Comparison of ENCODE assay signal across 9 cellular contexts in the genomic region with DNA sequence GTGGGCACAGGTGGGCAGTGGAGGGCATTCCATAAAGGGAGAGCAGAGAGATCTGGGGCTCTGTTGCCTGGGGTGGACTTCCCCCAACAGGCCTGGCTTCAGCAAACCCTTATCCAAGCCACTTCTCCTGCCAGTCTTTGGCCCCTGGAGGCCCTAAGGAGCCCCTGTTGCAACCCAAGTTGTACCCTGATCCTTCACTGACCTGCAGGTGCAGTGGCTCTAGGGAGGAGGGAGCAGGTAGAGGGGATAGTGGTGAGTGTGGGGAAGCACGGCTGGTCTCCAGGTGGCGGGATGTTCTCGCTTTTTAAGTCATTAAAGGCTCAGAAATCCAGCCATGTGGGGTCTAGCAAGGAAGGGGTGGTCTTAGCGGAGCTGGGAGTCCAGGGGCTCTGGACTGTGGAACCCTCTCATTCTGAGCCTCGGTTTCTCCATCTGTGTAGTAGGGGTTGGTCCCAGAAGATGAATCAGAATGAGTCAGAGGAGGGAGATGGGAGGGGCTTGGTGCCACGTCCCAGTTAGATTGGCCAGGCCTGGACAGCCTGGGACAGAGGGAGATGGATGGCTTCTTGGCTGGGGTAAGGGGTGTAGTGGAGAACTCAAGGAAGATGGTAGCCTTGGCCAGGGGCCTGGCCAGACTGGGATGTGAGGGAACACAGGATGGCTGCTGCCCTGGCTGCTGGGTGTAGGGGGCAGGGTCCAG. TPM values are rescaled to one million over a fixed set of nuclear protein-coding genes. Genes with fewer than 3 reads are reported as not detected.
DNase-seq lines count a peak whose midpoint lies in the region; ATAC-seq and TF ChIP-seq lines count a peak whose summit lies in the region.
"Had no signal": no experiment of that assay in that cellular context is flagged by ENCODE, and none has a peak within 500 bp of the region (broad histone marks: within the 10 kb centered on the region; RNA-seq: fewer than 3 reads in every experiment).

No MANE protein-coding gene starts in this region.

- peaks cover 20 to 22% of the 10 kb centered on the region in 2 donors for H3K27me3 Mint-ChIP-seq in stimulated activated naive B cell treated with anti-CD40 and anti-IgM and Interleukin-4, amounts not matched to agents 10 μg/mL and 1 μg/mL and 100 μg/mL, for 72 hours

- peak; percentile 42 for DNase-seq in GM10266 (ENCODE audit: extremely low spot score)
- peak; percentile 55 for DNase-seq in astrocyte of the spinal cord (ENCODE audit: low read depth, low spot score)
- DNase-seq in right atrium auricular region (ENCODE audit: low spot score), result no peak
- DNase-seq in stimulated activated naive B cell treated with anti-CD40 and anti-IgM and Interleukin-4, amounts not matched to agents 10 μg/mL and 1 μg/mL and 100 μg/mL, for 72 hours, result no peak
- no peak for DNase-seq in NOMO-1 treated with dmso at 0.1 percent for 144 hours (lab: John Stamatoyannopoulos, UW; ENCODE audit: unreplicated experiment)
- DNase-seq in retina, result no peak

- H3K27ac ChIP-seq in right atrium auricular region, result peak overlapping the region; percentile 95 to 99

- TF ChIP-seq CTCF in GM10266 (IDR thresholded peaks at IDR 0.05; ENCODE audit: control insufficient read depth, insufficient read depth, low read depth, missing control alignments) (no peak), astrocyte of the spinal cord (IDR thresholded peaks at IDR 0.05; ENCODE audit: low read depth, low read length) (no peak), right atrium auricular region (IDR thresholded peaks at IDR 0.05) (no peak)

- H3K4me1 ChIP-seq in right atrium auricular region, result peaks cover 0 to 89% of the 10 kb centered on the region in 2 donors

- no peak overlapping the region for H3K4me3 Mint-ChIP-seq in stimulated activated naive B cell treated with anti-CD40 and anti-IgM and Interleukin-4, amounts not matched to agents 10 μg/mL and 1 μg/mL and 100 μg/mL, for 72 hours

- H3K9me3 Mint-ChIP-seq in stimulated activated naive B cell treated with anti-CD40 and anti-IgM and Interleukin-4, amounts not matched to agents 10 μg/mL and 1 μg/mL and 100 μg/mL, for 72 hours, result no peaks in the 10 kb centered on the region

- no peaks in the 10 kb centered on the region for H3K27me3 ChIP-seq in right atrium auricular region

- ATAC-seq in stimulated activated naive B cell treated with anti-CD40 and anti-IgM and Interleukin-4, amounts not matched to agents 10 μg/mL and 1 μg/mL and 100 μg/mL, for 72 hours (replicated peaks), result no peak
- ATAC-seq in HG03139 (IDR thresholded peaks at IDR 0.05; ENCODE audit: unreplicated experiment), result no peak
- ATAC-seq in GM21576 (IDR thresholded peaks at IDR 0.05; ENCODE audit: unreplicated experiment), result no peak

- no peaks in the 10 kb centered on the region for H3K9me3 ChIP-seq in right atrium auricular region

- H3K4me3 ChIP-seq in astrocyte of the spinal cord (ENCODE audit: low read depth, low read length) (no peak overlapping the region), right atrium auricular region (no peak overlapping the region)

- H3K36me3 Mint-ChIP-seq in stimulated activated naive B cell treated with anti-CD40 and anti-IgM and Interleukin-4, amounts not matched to agents 10 μg/mL and 1 μg/mL and 100 μg/mL, for 72 hours, result no peaks in the 10 kb centered on the region

- in situ Hi-C loops in astrocyte of the spinal cord (cut with HindIII; ENCODE audit: low sequenced_read_pairs), result no loop called here

- peak overlapping the region; percentile 44 for H3K27ac Mint-ChIP-seq in stimulated activated naive B cell treated with anti-CD40 and anti-IgM and Interleukin-4, amounts not matched to agents 10 μg/mL and 1 μg/mL and 100 μg/mL, for 72 hours

- H3K4me1 Mint-ChIP-seq in stimulated activated naive B cell treated with anti-CD40 and anti-IgM and Interleukin-4, amounts not matched to agents 10 μg/mL and 1 μg/mL and 100 μg/mL, for 72 hours, result peaks cover 14 to 33% of the 10 kb centered on the region in 2 donors

- H3K36me3 ChIP-seq in right atrium auricular region, result peaks cover 15% of the 10 kb centered on the region

RNA-seq across cellular contexts. Expression of a gene that starts 2.6 kb away (rescaled TPM):
- 100 to 1,000 TPM in 1 of 2 donors, 10 to 100 TPM in 1; 92.4 to 129 TPM for total RNA-seq in right atrium auricular region

RNA-seq across cellular contexts. Expression of a gene that starts 29.2 kb away (rescaled TPM):
- total RNA-seq in right atrium auricular region, result under 1 TPM; 0.15 to 0.63 TPM
- total RNA-seq: mucosa of gallbladder had no signal

RNA-seq across cellular contexts. Expression of a gene that starts 46.5 kb away (rescaled TPM):
- total RNA-seq in right atrium auricular region, result 100 to 1,000 TPM; 444 to 908 TPM

RNA-seq across cellular contexts. Expression of a gene that starts 55.6 kb away (rescaled TPM):
- total RNA-seq in right atrium auricular region, result 10 to 100 TPM; 14.1 to 20.4 TPM

Comparison
In these comparisons a context has a peak if more than half of its experiments do, and no peak if none do; other contexts are left out.
1. DNase-seq: peak in GM10266 (single experiment) and astrocyte of the spinal cord (single experiment); none in right atrium auricular region (single experiment), stimulated activated naive B cell treated with anti-CD40 and anti-IgM and Interleukin-4, amounts not matched to agents 10 μg/mL and 1 μg/mL and 100 μg/mL, for 72 hours (single experiment), NOMO-1 treated with dmso at 0.1 percent for 144 hours (single experiment) and retina (single experiment).